ENCODE assay signal across 14 cellular contexts in the genomic region with DNA sequence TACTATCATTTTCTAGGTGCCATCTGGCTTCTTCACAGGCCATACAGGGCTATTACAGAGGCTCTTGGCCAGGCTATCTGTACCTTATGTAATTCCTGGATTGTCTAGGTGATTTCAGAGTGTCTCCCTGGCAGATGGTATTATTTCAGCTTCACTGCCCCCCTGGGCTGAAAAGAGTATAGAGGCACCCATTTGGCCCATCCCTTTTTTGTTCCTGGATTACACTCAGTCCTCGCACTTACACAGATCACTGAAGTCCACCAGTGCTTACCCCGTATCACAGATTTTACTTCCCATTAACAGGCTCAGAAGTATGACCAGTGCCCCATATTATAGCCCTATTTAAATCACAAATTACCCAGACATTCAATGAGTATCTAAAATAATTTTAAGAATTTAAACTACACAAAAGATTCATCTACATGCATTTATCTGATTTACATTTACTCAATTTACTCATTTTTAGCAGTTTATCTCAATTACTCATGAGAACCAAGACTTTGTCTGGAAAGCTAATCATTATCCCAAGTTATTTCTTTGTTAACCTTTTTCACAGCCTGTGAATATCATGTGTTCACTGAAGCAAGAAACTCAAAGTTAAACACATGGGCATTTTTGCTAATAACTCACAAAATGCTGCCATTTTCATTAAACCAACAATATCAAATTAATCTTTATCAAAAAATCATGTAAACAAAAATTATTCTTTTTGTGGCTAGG.
"Had no signal": no experiment of that assay in that cellular context is flagged by ENCODE, and none has a peak within 500 bp of the region (broad histone marks: within the 10 kb centered on the region; RNA-seq: fewer than 3 reads in every experiment).

No MANE protein-coding gene starts in this region.

- FAIRE-seq: endometrium, frontal cortex, urothelium cell line had no signal

- ATAC-seq: activated CD4-positive, CD25-positive, alpha-beta regulatory T cell treated with anti-CD3 and anti-CD28 coated beads, Interleukin-2, amount 50 U/mL, for 24 hours; activated T-cell treated with anti-CD3 and anti-CD28 coated beads, Interleukin-2, amount 50 U/mL, for 72 hours; left colon; lower lobe of right lung; natural killer cell had no signal

- DNase-seq: activated CD4-positive, alpha-beta T cell treated with anti-CD3 and anti-CD28 coated beads, Interleukin-2, amount 50 U/mL, for 1 hour; activated CD8-positive, alpha-beta memory T cell treated with anti-CD3 and anti-CD28 coated beads for 24 hours; activated effector memory CD4-positive, alpha-beta T cell treated with anti-CD3 and anti-CD28 coated beads, Interleukin-2, amount 50 U/mL, for 16 hours; activated naive CD4-positive, alpha-beta T cell treated with anti-CD3 and anti-CD28 coated beads, Interleukin-2, amount 50 U/mL, for 16 hours; activated T-cell treated with anti-CD3 and anti-CD28 coated beads, Interleukin-2, amount 50 U/mL, for 72 hours; head of caudate nucleus; left colon; lower lobe of right lung; natural killer cell; stimulated activated CD4-positive, alpha-beta T cell treated with anti-CD3 and anti-CD28 coated beads, Interleukin-2, amount 100 ng/mL, for 48 hours had no signal
